ENCODE assay signal across 19 cellular contexts in genomic region chr3:152219769-152220255, GRCh38. TPM values are rescaled to one million over a fixed set of nuclear protein-coding genes. Genes with fewer than 3 reads are reported as not detected.
DNase-seq lines count a peak whose midpoint lies in the region; ATAC-seq, FAIRE-seq and TF ChIP-seq lines count a peak whose summit lies in the region.
"Had no signal": no experiment of that assay in that cellular context is flagged by ENCODE, and none has a peak within 500 bp of the region (broad histone marks: within the 10 kb centered on the region; RNA-seq: fewer than 3 reads in every experiment).

No MANE protein-coding gene starts in this region.

- H3K4me1 ChIP-seq in thoracic aorta (ENCODE audit: control insufficient read depth in 1 of 2, low read depth in 2 of 2) = peaks cover 28 to 57% of the 10 kb centered on the region in 2 donors

- CTCF ChIA-PET in activated B cell treated with CpG ODN at 0.5 μM for 24 hours (lab: Charles Lee) = interaction anchor here (1.0 kb wide), 1 partner anchor 36 kb away, joined by 4 read pairs; no protein-coding TSS in a partner anchor

- intact Hi-C loops in activated B cell treated with CpG ODN at 0.5 μM for 24 hours (cut with micrococcal nuclease) = no loop called here

- H3K36me3 Mint-ChIP-seq in activated naive CD4-positive, alpha-beta T cell treated with anti-CD3 and anti-CD28 coated beads, Interleukin-2, amount 50 U/mL, for 24 hours = peaks cover 2% of the 10 kb centered on the region
- H3K36me3 Mint-ChIP-seq in activated B cell treated with CpG ODN at 0.5 μM for 24 hours (ENCODE audit: low read depth) = no peaks in the 10 kb centered on the region
- peaks cover 5% of the 10 kb centered on the region for H3K36me3 Mint-ChIP-seq in glutamatergic neuron (ENCODE audit: unreplicated experiment)

- H3K27me3 ChIP-seq in thoracic aorta (replicated peaks; ENCODE audit: insufficient read depth) = no peaks in the 10 kb centered on the region
- H3K27me3 ChIP-seq: right atrium auricular region had no signal

- H3K27ac Mint-ChIP-seq in activated naive CD4-positive, alpha-beta T cell treated with anti-CD3 and anti-CD28 coated beads, Interleukin-2, amount 50 U/mL, for 24 hours = peak overlapping the region; percentile 100
- H3K27ac Mint-ChIP-seq in activated B cell treated with CpG ODN at 0.5 μM for 24 hours (peak overlapping the region; percentile 48), glutamatergic neuron (ENCODE audit: unreplicated experiment) (peak overlapping the region; percentile 9)

- H3K4me1 Mint-ChIP-seq in activated naive CD4-positive, alpha-beta T cell treated with anti-CD3 and anti-CD28 coated beads, Interleukin-2, amount 50 U/mL, for 24 hours = peaks cover 79% of the 10 kb centered on the region
- H3K4me1 Mint-ChIP-seq in activated B cell treated with CpG ODN at 0.5 μM for 24 hours = peaks cover 57% of the 10 kb centered on the region
- peaks cover 19% of the 10 kb centered on the region for H3K4me1 Mint-ChIP-seq in glutamatergic neuron (ENCODE audit: low read depth, unreplicated experiment)

- H3K9me3 Mint-ChIP-seq in activated naive CD4-positive, alpha-beta T cell treated with anti-CD3 and anti-CD28 coated beads, Interleukin-2, amount 50 U/mL, for 24 hours = no peaks in the 10 kb centered on the region
- H3K9me3 Mint-ChIP-seq in activated B cell treated with CpG ODN at 0.5 μM for 24 hours (no peaks in the 10 kb centered on the region), glutamatergic neuron (ENCODE audit: unreplicated experiment) (no peaks in the 10 kb centered on the region)

- ATAC-seq in activated B cell treated with CpG ODN at 0.5 μM for 24 hours (ENCODE audit: low read depth) = no peak
- ATAC-seq in thoracic aorta (ENCODE audit: insufficient number of reproducible peaks, low FRiP score, low read depth) = no peak

- no peak for FAIRE-seq in D721Med (lab: Jason Lieb, UNC)
- FAIRE-seq: H54 had no signal

- POLR2A ChIA-PET in activated B cell treated with CpG ODN at 0.5 μM for 24 hours (lab: Charles Lee) = interaction anchor here (0.6 to 5.1 kb wide), 7 partner anchors 15 to 78 kb away, joined by 4 to 20 read pairs (median 7); partner anchors contain the start of gene MBNL1

- no peaks in the 10 kb centered on the region for H3K36me3 ChIP-seq in thoracic aorta
- H3K36me3 ChIP-seq: right atrium auricular region, WERI-Rb-1 had no signal

- no peaks in the 10 kb centered on the region for H3K27me3 Mint-ChIP-seq in activated naive CD4-positive, alpha-beta T cell treated with anti-CD3 and anti-CD28 coated beads, Interleukin-2, amount 50 U/mL, for 24 hours
- H3K27me3 Mint-ChIP-seq in activated B cell treated with CpG ODN at 0.5 μM for 24 hours (no peaks in the 10 kb centered on the region), glutamatergic neuron (ENCODE audit: unreplicated experiment) (peaks cover 5% of the 10 kb centered on the region)

- TF ChIP-seq CTCF in activated B cell treated with CpG ODN at 0.5 μM for 24 hours (IDR thresholded peaks at IDR 0.05) (no peak), glutamatergic neuron (IDR thresholded peaks at IDR 0.05; ENCODE audit: partially characterized antibody, unreplicated experiment) (no peak), thoracic aorta (IDR thresholded peaks at IDR 0.05) (no peak), D721Med (IDR thresholded peaks at IDR 0.05; ENCODE audit: insufficient read depth, missing control alignments) (no peak)

- no peak for DNase-seq in activated naive CD4-positive, alpha-beta T cell (lab: John Stamatoyannopoulos, UW)
- DNase-seq in activated B cell treated with CpG ODN at 0.5 μM for 24 hours = no peak
- DNase-seq in glutamatergic neuron = no peak
- DNase-seq in thoracic aorta (ENCODE audit: low spot score) = no peak
- no peak for DNase-seq in NOMO-1 treated with DMSO at 0.1 percent for 48 hours (lab: John Stamatoyannopoulos, UW; ENCODE audit: unreplicated experiment)
- no peak for DNase-seq in effector CD4-positive, alpha-beta T cell
- no peak for DNase-seq in D721Med (ENCODE audit: insufficient read length, low spot score)
- DNase-seq: activated CD8-positive, alpha-beta memory T cell treated with anti-CD3 and anti-CD28 coated beads, Interleukin-2, amount 50 U/mL, for 4 hours; DMS 273 treated with DMSO at 0.1 percent for 48 hours; erythroblast; GF-D8; Karpas-422; NCI-H1417; WERI-Rb-1 had no signal

- H3K4me3 Mint-ChIP-seq in activated naive CD4-positive, alpha-beta T cell treated with anti-CD3 and anti-CD28 coated beads, Interleukin-2, amount 50 U/mL, for 24 hours = peak overlapping the region; percentile 93
- no peak overlapping the region for H3K4me3 Mint-ChIP-seq in activated B cell treated with CpG ODN at 0.5 μM for 24 hours
- peak overlapping the region; percentile 5 for H3K4me3 Mint-ChIP-seq in glutamatergic neuron (ENCODE audit: unreplicated experiment)
- H3K4me3 Mint-ChIP-seq: neural crest cell had no signal

- no peak overlapping the region for H3K4me3 ChIP-seq in thoracic aorta
- H3K4me3 ChIP-seq: lung, right atrium auricular region had no signal

- no peaks in the 10 kb centered on the region for H3K9me3 ChIP-seq in thoracic aorta
- H3K9me3 ChIP-seq: right atrium auricular region had no signal

- peak overlapping the region; percentile 51 to 62 for H3K27ac ChIP-seq in thoracic aorta
- H3K27ac ChIP-seq: right atrium auricular region, WERI-Rb-1 had no signal

RNA-seq across cellular contexts. Expression of gene MBNL1, which starts 48.9 kb away (rescaled TPM):
- total RNA-seq in activated B cell treated with CpG ODN at 0.5 μM for 24 hours = 489 and 561 TPM in 2 replicates
- 36.6 TPM for total RNA-seq in glutamatergic neuron (ENCODE audit: unreplicated experiment)
- 1,000 to 10,000 TPM in 1 of 2 donors, 100 to 1,000 TPM in 1; 783 to 1,062 TPM for total RNA-seq in thoracic aorta

Comparison
In these comparisons a context has a peak if more than half of its experiments do, and no peak if none do; other contexts are left out.
1. H3K27ac Mint-ChIP-seq: peak in every context shown above with its lines; median percentile 100 in activated naive CD4-positive, alpha-beta T cell treated with anti-CD3 and anti-CD28 coated beads, Interleukin-2, amount 50 U/mL, for 24 hours; 48 in activated B cell treated with CpG ODN at 0.5 μM for 24 hours; 9 in glutamatergic neuron.
2. RNA of gene MBNL1, which starts 48.9 kb away (total RNA-seq): 783 to 1,062 TPM in thoracic aorta and 489 to 561 TPM in activated B cell treated with CpG ODN at 0.5 μM for 24 hours; 36.6 TPM in glutamatergic neuron (single experiment); every median in the first group is over 10 times any median in the second.